9 cellular contexts compared by ENCODE assay signal in genomic region chrX:84188320-84188834, GRCh38. TPM values are rescaled to one million over a fixed set of nuclear protein-coding genes. Genes with fewer than 3 reads are reported as not detected.
A peak's percentile ranks its signal among the peaks of the same experiment; 100 is the strongest.
DNase-seq lines count a peak whose midpoint lies in the region; ATAC-seq, FAIRE-seq and TF ChIP-seq lines count a peak whose summit lies in the region.
"Had no signal": no experiment of that assay in that cellular context is flagged by ENCODE, and none has a peak within 500 bp of the region (broad histone marks: within the 10 kb centered on the region; RNA-seq: fewer than 3 reads in every experiment).

No MANE protein-coding gene starts in this region.

- no peaks in the 10 kb centered on the region for H3K36me3 ChIP-seq in RWPE2 (ENCODE audit: low read depth)

- H3K36me3 Mint-ChIP-seq in natural killer cell, result no peaks in the 10 kb centered on the region
- no peaks in the 10 kb centered on the region for H3K36me3 Mint-ChIP-seq in natural killer cell treated with Interleukin-12 subunit alpha and Interleukin-12 subunit beta and Interleukin-15 and Interleukin-18, amount 100 ng/mL, for 72 hours
- H3K36me3 Mint-ChIP-seq: activated naive CD4-positive, alpha-beta T cell treated with anti-CD3 and anti-CD28 coated beads, Interleukin-2, amount 50 U/mL, for 24 hours had no signal

- peak overlapping the region; percentile 5 for H3K4me3 Mint-ChIP-seq in natural killer cell
- no peak overlapping the region for H3K4me3 Mint-ChIP-seq in natural killer cell treated with Interleukin-12 subunit alpha and Interleukin-12 subunit beta and Interleukin-15 and Interleukin-18, amount 100 ng/mL, for 72 hours

- no peaks in the 10 kb centered on the region for H3K9me3 ChIP-seq in RWPE2 (ENCODE audit: severe bottlenecking)

- intact Hi-C loops in natural killer cell (cut with micrococcal nuclease), result no loop called here

- H3K9me3 Mint-ChIP-seq in natural killer cell, result peaks cover 3 to 8% of the 10 kb centered on the region in 2 donors
- peaks cover 5% of the 10 kb centered on the region for H3K9me3 Mint-ChIP-seq in natural killer cell treated with Interleukin-12 subunit alpha and Interleukin-12 subunit beta and Interleukin-15 and Interleukin-18, amount 100 ng/mL, for 72 hours

- H3K27me3 Mint-ChIP-seq in natural killer cell (ENCODE audit: low read depth in 2 of 2), result peaks cover 0 to 7% of the 10 kb centered on the region in 2 donors
- H3K27me3 Mint-ChIP-seq in natural killer cell treated with Interleukin-12 subunit alpha and Interleukin-12 subunit beta and Interleukin-15 and Interleukin-18, amount 100 ng/mL, for 72 hours, result peaks cover 0 to 18% of the 10 kb centered on the region in 2 donors

- no peak overlapping the region for H3K27ac Mint-ChIP-seq in natural killer cell
- no peak overlapping the region for H3K27ac Mint-ChIP-seq in natural killer cell treated with Interleukin-12 subunit alpha and Interleukin-12 subunit beta and Interleukin-15 and Interleukin-18, amount 100 ng/mL, for 72 hours
- H3K27ac Mint-ChIP-seq: activated naive CD4-positive, alpha-beta T cell treated with anti-CD3 and anti-CD28 coated beads, Interleukin-2, amount 50 U/mL, for 24 hours had no signal

- H3K4me1 ChIP-seq in RWPE2 (ENCODE audit: insufficient read depth, poor library complexity, severe bottlenecking), result no peaks in the 10 kb centered on the region

- no peak overlapping the region for H3K27ac ChIP-seq in RWPE2 (ENCODE audit: poor library complexity, severe bottlenecking)

- ATAC-seq in natural killer cell, result no peak
- no peak for ATAC-seq in natural killer cell treated with Interleukin-12 subunit alpha and Interleukin-12 subunit beta and Interleukin-15 and Interleukin-18, amount 100 ng/mL, for 72 hours
- ATAC-seq in HG03378 (IDR thresholded peaks at IDR 0.05; ENCODE audit: unreplicated experiment), result peak; percentile 54
- ATAC-seq in RWPE2 (ENCODE audit: low read depth), result peak; percentile 73

- FAIRE-seq in urothelium cell line (lab: Jason Lieb, UNC) (no peak), RCC 7860 (lab: Jason Lieb, UNC) (no peak)

- no peak for TF ChIP-seq CTCF in natural killer cell (IDR thresholded peaks at IDR 0.05)
- TF ChIP-seq CTCF in RWPE2 (IDR thresholded peaks at IDR 0.05; ENCODE audit: poor library complexity, severe bottlenecking), result no peak
- no peak for TF ChIP-seq CTCF in epithelial cell of proximal tubule (conservative IDR thresholded peaks at IDR 0.05; ENCODE audit: low read depth, low read length)

- H3K4me3 ChIP-seq in RWPE2 (ENCODE audit: severe bottlenecking) (peak overlapping the region; percentile 56), epithelial cell of proximal tubule (ENCODE audit: low read depth, low read length) (peak overlapping the region; percentile 59)

- peaks cover 0 to 4% of the 10 kb centered on the region in 2 donors for H3K4me1 Mint-ChIP-seq in natural killer cell
- no peaks in the 10 kb centered on the region for H3K4me1 Mint-ChIP-seq in natural killer cell treated with Interleukin-12 subunit alpha and Interleukin-12 subunit beta and Interleukin-15 and Interleukin-18, amount 100 ng/mL, for 72 hours (ENCODE audit: low read depth in 2 of 2)

- DNase-seq in natural killer cell, result no peak
- no peak for DNase-seq in natural killer cell treated with Interleukin-12 subunit alpha and Interleukin-12 subunit beta and Interleukin-15 and Interleukin-18, amount 100 ng/mL, for 72 hours (ENCODE audit: low spot score)
- peak; percentile 44 for DNase-seq in RWPE2 (ENCODE audit: low spot score)
- DNase-seq in epithelial cell of proximal tubule (ENCODE audit: low read depth), result no peak
- DNase-seq in middle frontal gyrus (ENCODE audit: extremely low spot score, low spot score), result peak; percentile 13
- DNase-seq in urothelium cell line (ENCODE audit: low spot score), result peak; percentile 67
- DNase-seq in RCC 7860 (ENCODE audit: low spot score), result no peak

- H3K27me3 ChIP-seq in RWPE2 (ENCODE audit: insufficient read depth, poor library complexity, severe bottlenecking), result no peaks in the 10 kb centered on the region

RNA-seq across cellular contexts. Expression of gene RPS6KA6, which starts 0.4 kb away (rescaled TPM):
- not detected for total RNA-seq in natural killer cell
- not detected for total RNA-seq in natural killer cell treated with Interleukin-12 subunit alpha and Interleukin-12 subunit beta and Interleukin-15 and Interleukin-18, amount 100 ng/mL, for 72 hours
- 0.58 and 1.5 TPM in 2 replicates for total RNA-seq in epithelial cell of proximal tubule

Comparison
In these comparisons a context has a peak if more than half of its experiments do, and no peak if none do; other contexts are left out.
1. ATAC-seq: peak in HG03378 (single experiment) and RWPE2 (single experiment); none in natural killer cell (0 of 3) and natural killer cell treated with Interleukin-12 subunit alpha and Interleukin-12 subunit beta and Interleukin-15 and Interleukin-18, amount 100 ng/mL, for 72 hours (0 of 2).
2. DNase-seq: peak in RWPE2 (single experiment), middle frontal gyrus (single experiment) and urothelium cell line (single experiment); none in natural killer cell (single experiment), natural killer cell treated with Interleukin-12 subunit alpha and Interleukin-12 subunit beta and Interleukin-15 and Interleukin-18, amount 100 ng/mL, for 72 hours (single experiment), epithelial cell of proximal tubule (single experiment) and RCC 7860 (single experiment).